Comparison of ENCODE assay signal across 9 cellular contexts in genomic region chrX:121592884-121593283, GRCh38.
"Had no signal": no experiment of that assay in that cellular context is flagged by ENCODE, and none has a peak within 500 bp of the region (broad histone marks: within the 10 kb centered on the region; RNA-seq: fewer than 3 reads in every experiment).

No MANE protein-coding gene starts in this region.

- H3K36me3 ChIP-seq: HAP-1 had no signal

- H3K4me3 ChIP-seq: GM23248, HAP-1 had no signal

- ATAC-seq: HCT116 had no signal

- H3K9ac ChIP-seq: GM23248 had no signal

- DNase-seq: GM23248, GOT3, H7, HFFc6, IMR-90, KBM-7 had no signal

- H3K27ac Mint-ChIP-seq: HFFc6 had no signal

- H2AFZ ChIP-seq: GM23248 had no signal

- H3K4me1 ChIP-seq: HAP-1 had no signal

- H3K4me3 Mint-ChIP-seq: HFFc6 had no signal

- H3K27ac ChIP-seq: GM23248, HL-60 had no signal
